Comparison of ENCODE assay signal across 15 cellular contexts in the genomic region with DNA sequence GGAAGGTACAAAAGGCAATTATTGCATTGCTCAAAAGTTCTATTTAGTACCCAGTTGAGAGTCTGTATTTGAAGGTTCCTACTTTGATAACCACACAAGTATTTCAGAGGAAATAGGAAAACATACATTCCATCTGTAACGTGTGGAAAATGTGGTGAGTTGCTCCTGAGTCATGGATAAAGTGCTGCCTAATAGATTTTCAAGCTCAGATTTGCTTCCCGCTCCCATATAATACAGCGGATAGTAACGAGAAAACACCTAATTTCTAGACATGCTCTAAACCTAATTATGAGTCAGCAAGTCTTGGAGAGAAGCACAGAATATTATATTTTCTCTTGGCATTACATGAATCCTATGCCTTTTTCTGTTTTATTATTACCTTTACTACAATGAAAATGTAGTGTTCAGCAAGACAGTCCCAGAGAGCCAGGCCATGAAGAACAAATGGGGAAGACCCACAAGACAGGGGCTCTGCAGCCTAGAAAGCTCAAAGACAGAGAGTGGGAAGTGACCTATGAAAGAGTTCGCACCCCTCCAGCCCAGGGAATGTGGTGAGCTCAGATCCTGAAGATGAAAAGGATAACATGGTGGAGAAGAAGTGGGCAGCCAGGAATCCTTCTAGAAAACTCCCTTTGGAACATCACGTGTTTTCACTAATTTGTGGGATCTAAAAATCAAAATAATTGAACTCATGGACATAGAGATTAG.
A peak's percentile ranks its signal among the peaks of the same experiment; 100 is the strongest.
DNase-seq lines count a peak whose midpoint lies in the region; ATAC-seq and TF ChIP-seq lines count a peak whose summit lies in the region.
"Had no signal": no experiment of that assay in that cellular context is flagged by ENCODE, and none has a peak within 500 bp of the region (broad histone marks: within the 10 kb centered on the region; RNA-seq: fewer than 3 reads in every experiment).

No MANE protein-coding gene starts in this region.

- H3K4me2 ChIP-seq in mesenchymal stem cell (ENCODE audit: low read length, poor library complexity, severe bottlenecking) = no peak overlapping the region

- DNase-seq in AG08395 (ENCODE audit: low spot score) = peak; percentile 53
- peak; percentile 64 for DNase-seq in NCI-H226
- no peak for DNase-seq in endothelial cell (ENCODE audit: low spot score)
- peak; percentile 84 for DNase-seq in mesenchymal stem cell
- no peak for DNase-seq in NCI-H1930 (lab: John Stamatoyannopoulos, UW)
- no peak for DNase-seq in stimulated activated CD8-positive, alpha-beta memory T cell treated with anti-CD3 and anti-CD28 coated beads, Interleukin-4, amount 100 ng/mL, for 48 hours
- DNase-seq: activated CD4-positive, CD25-positive, alpha-beta regulatory T cell treated with anti-CD3 and anti-CD28 coated beads, Interleukin-2, amount 50 U/mL, for 72 hours; activated T-cell treated with anti-CD3 and anti-CD28 coated beads, Interleukin-2, amount 50 U/mL, for 48 hours; cerebellar nuclear complex; NCI-H146; uterus had no signal

- H3K9me3 Mint-ChIP-seq in endothelial cell (ENCODE audit: unreplicated experiment) = no peaks in the 10 kb centered on the region

- no peaks in the 10 kb centered on the region for H3K4me1 Mint-ChIP-seq in endothelial cell (ENCODE audit: unreplicated experiment)
- H3K4me1 Mint-ChIP-seq: B cell had no signal

- H4K8ac ChIP-seq in mesenchymal stem cell (ENCODE audit: low read length) = peak overlapping the region; percentile 67

- no peaks in the 10 kb centered on the region for H3K9me3 ChIP-seq in mesenchymal stem cell (ENCODE audit: control insufficient read depth, low read length)
- H3K9me3 ChIP-seq: uterus had no signal

- H3K36me3 Mint-ChIP-seq in endothelial cell (ENCODE audit: low read depth, unreplicated experiment) = peaks cover 41% of the 10 kb centered on the region

- peaks cover 5% of the 10 kb centered on the region for H3K27me3 Mint-ChIP-seq in endothelial cell (ENCODE audit: unreplicated experiment)

- no peak for TF ChIP-seq CTCF in endothelial cell (IDR thresholded peaks at IDR 0.05; ENCODE audit: unreplicated experiment)

- WGBS in mesenchymal stem cell = 36% methylated on average over 5 of the region's 6 CpGs

- H3K23ac ChIP-seq in mesenchymal stem cell (ENCODE audit: low read length in 2 of 2) = no peak overlapping the region

- H3K4me1 ChIP-seq in mesenchymal stem cell (ENCODE audit: control insufficient read depth, insufficient read depth, low read depth, low read length) = peaks cover 14% of the 10 kb centered on the region
- H3K4me1 ChIP-seq: uterus had no signal

- no peak overlapping the region for H2BK120ac ChIP-seq in mesenchymal stem cell (ENCODE audit: low read depth, low read length)

- H2BK5ac ChIP-seq in mesenchymal stem cell (ENCODE audit: low read depth, low read length, poor library complexity, severe bottlenecking) = no peak overlapping the region

- H3K4me3 ChIP-seq in mesenchymal stem cell (ENCODE audit: insufficient read depth in 1 of 2, low read depth in 1 of 2, low read length in 2 of 2) = no peak overlapping the region
- H3K4me3 ChIP-seq: skin epidermis, uterus had no signal

- H3K79me1 ChIP-seq in mesenchymal stem cell (replicated peaks; ENCODE audit: low read length, poor library complexity, severe bottlenecking) = peaks cover 26% of the 10 kb centered on the region

- H3K27ac Mint-ChIP-seq in endothelial cell (ENCODE audit: unreplicated experiment) = no peak overlapping the region
- H3K27ac Mint-ChIP-seq: B cell had no signal

- peaks cover 11 to 32% of the 10 kb centered on the region in 2 experiments for H3K36me3 ChIP-seq in mesenchymal stem cell (ENCODE audit: control insufficient read depth in 1 of 2, insufficient read depth in 2 of 2, low read depth in 1 of 2, low read length in 2 of 2)
- H3K36me3 ChIP-seq: uterus had no signal

- H3K4ac ChIP-seq in mesenchymal stem cell (ENCODE audit: low read depth in 1 of 2, low read length in 2 of 2) = no peak overlapping the region

- H3K9ac ChIP-seq in mesenchymal stem cell (ENCODE audit: low read length) = peak overlapping the region; percentile 6

- H2BK15ac ChIP-seq in mesenchymal stem cell (ENCODE audit: low read depth, poor library complexity, severe bottlenecking) = no peak overlapping the region

- no peak overlapping the region for H3K14ac ChIP-seq in mesenchymal stem cell (ENCODE audit: low read length in 2 of 2)

- no peak overlapping the region for H2AFZ ChIP-seq in mesenchymal stem cell (ENCODE audit: low read depth, low read length)

- H4K91ac ChIP-seq in mesenchymal stem cell (ENCODE audit: low read length) = no peak overlapping the region

- no peak for ATAC-seq in HG03159 (IDR thresholded peaks at IDR 0.05; ENCODE audit: unreplicated experiment)
- no peak for ATAC-seq in HG03175 (IDR thresholded peaks at IDR 0.05; ENCODE audit: unreplicated experiment)

- peak overlapping the region in 1 of 2 experiments; percentile 55 for H3K18ac ChIP-seq in mesenchymal stem cell (ENCODE audit: low read depth in 1 of 2, low read length in 2 of 2)

- H2AK5ac ChIP-seq in mesenchymal stem cell (ENCODE audit: low read length, severe bottlenecking) = peak overlapping the region; percentile 74

- peak overlapping the region; percentile 45 for H3K4me3 Mint-ChIP-seq in endothelial cell (ENCODE audit: unreplicated experiment)
- H3K4me3 Mint-ChIP-seq: B cell had no signal

- H3K27ac ChIP-seq in mesenchymal stem cell (ENCODE audit: low read length, poor library complexity, severe bottlenecking) = peak overlapping the region; percentile 82

- H2BK12ac ChIP-seq in mesenchymal stem cell (ENCODE audit: low read length in 2 of 2) = no peak overlapping the region

- no peaks in the 10 kb centered on the region for H3K27me3 ChIP-seq in mesenchymal stem cell (ENCODE audit: control insufficient read depth in 1 of 2, insufficient read depth in 1 of 2, low read length in 2 of 2)
- H3K27me3 ChIP-seq: uterus had no signal

Comparison
In these comparisons a context has a peak if more than half of its experiments do, and no peak if none do; other contexts are left out.
1. DNase-seq: peak in AG08395 (single experiment), NCI-H226 (single experiment) and mesenchymal stem cell (single experiment); none in endothelial cell (single experiment), NCI-H1930 (0 of 2) and stimulated activated CD8-positive, alpha-beta memory T cell treated with anti-CD3 and anti-CD28 coated beads, Interleukin-4, amount 100 ng/mL, for 48 hours (single experiment).